Comparison of ENCODE assay signal across 21 cellular contexts in the genomic region with DNA sequence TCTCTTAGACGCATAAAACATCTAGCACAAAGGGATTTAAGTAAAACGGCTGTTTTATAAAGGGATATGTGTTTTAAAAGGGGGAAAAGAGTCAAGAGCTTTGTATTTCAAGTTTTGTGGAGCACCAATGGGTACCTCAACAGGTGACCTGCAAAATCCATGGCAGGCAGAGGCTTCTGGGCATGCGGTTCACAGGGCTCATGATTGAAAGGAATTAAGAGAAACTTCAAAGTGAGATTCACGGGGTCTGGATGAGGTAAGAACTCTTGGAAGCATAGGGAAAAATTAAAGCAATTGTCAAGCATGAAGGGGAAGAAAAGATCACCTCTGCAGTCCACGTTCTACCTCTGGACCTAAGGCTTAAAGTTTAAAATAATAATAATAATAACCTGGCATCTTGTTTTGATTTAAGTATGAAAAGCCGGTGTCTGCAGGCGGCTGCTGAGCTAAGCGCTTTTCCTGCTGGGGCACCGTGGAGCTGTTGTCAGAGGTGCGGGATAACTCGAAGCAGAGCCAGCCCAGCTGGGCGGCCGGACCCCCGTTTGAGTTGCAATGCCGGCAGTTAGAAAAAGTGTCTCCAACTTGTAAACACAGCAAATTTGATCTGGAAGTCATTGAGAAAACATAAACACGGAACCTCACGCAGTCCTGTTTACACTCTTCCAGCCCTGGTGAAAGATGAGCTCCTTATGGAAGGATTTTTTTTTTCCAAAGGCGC. TPM values are rescaled to one million over a fixed set of nuclear protein-coding genes. Genes with fewer than 3 reads are reported as not detected.
DNase-seq lines count a peak whose midpoint lies in the region; ATAC-seq, FAIRE-seq and TF ChIP-seq lines count a peak whose summit lies in the region.
"Had no signal": no experiment of that assay in that cellular context is flagged by ENCODE, and none has a peak within 500 bp of the region (broad histone marks: within the 10 kb centered on the region; RNA-seq: fewer than 3 reads in every experiment).

No MANE protein-coding gene starts in this region.

- DNase-seq in NCI-H2171 treated with DMSO at 0.1 percent for 48 hours (lab: John Stamatoyannopoulos, UW) (peak; percentile 16), NCI-H2171 (lab: John Stamatoyannopoulos, UW) (no peak), choroid plexus epithelial cell (ENCODE audit: low read depth) (peak; percentile 22), HepG2 (ENCODE audit: low spot score) (no peak), GF-D8 (lab: John Stamatoyannopoulos, UW) (no peak), NCI-H128 (lab: John Stamatoyannopoulos, UW; ENCODE audit: unreplicated experiment) (no peak), GM20000 (ENCODE audit: low spot score) (no peak)
- DNase-seq: activated CD4-positive, alpha-beta T cell treated with anti-CD3 and anti-CD28 coated beads for 1 hour; activated naive CD8-positive, alpha-beta T cell treated with anti-CD3 and anti-CD28 coated beads for 36 hours; cortex of kidney; hippocampal formation; kidney; NCI-H1417 treated with DMSO at 0.1 percent for 48 hours; NCI-H524 treated with DMSO at 0.1 percent for 48 hours; psoas muscle; stomach; trophoblast cell had no signal

- no peak overlapping the region for H3K4me2 ChIP-seq in HepG2 (ENCODE audit: low read depth, low read length)

- H3K9ac ChIP-seq in HepG2 (ENCODE audit: insufficient read depth, low read depth, low read length): no peak overlapping the region

- in situ Hi-C loops in HepG2 (cut with HindIII; ENCODE audit: extremely low pct_ligation_motif_present, low pct_unique_long_range_greater_than_20kb): no loop called here

- CTCF ChIA-PET in HepG2 (lab: Yijun Ruan, JAX; ENCODE audit: low intra/inter-chr PET ratio, low total read pairs): no interaction called here

- no peak for TF ChIP-seq POLR2A in HepG2 (IDR thresholded peaks at IDR 0.05; ENCODE audit: insufficient read depth in 1 of 2, low read depth in 2 of 2, low read length in 2 of 2)

- H4K20me1 ChIP-seq in HepG2 (ENCODE audit: insufficient read depth, low read length): no peaks in the 10 kb centered on the region

- H3K4me1 ChIP-seq in HepG2 (ENCODE audit: insufficient read depth, low read length): no peaks in the 10 kb centered on the region
- H3K4me1 ChIP-seq: breast epithelium, psoas muscle had no signal

- FAIRE-seq in HepG2 (lab: Jason Lieb, UNC): no peak
- FAIRE-seq: kidney had no signal

- H2AFZ ChIP-seq in HepG2 (ENCODE audit: low read length): no peak overlapping the region

- BruUV-seq in HepG2 (replicated peaks; lab: Mats Ljungman, UMichigan): no TSS peak

- peaks cover 0 to 15% of the 10 kb centered on the region in 2 experiments; a peak in 2 of 5 replicates for H3K27me3 ChIP-seq in HepG2 (ENCODE audit: control insufficient read depth in 1 of 2, insufficient read depth in 2 of 2, low read length in 2 of 2)
- H3K27me3 ChIP-seq: breast epithelium had no signal

- TF ChIP-seq CTCF in choroid plexus epithelial cell (conservative IDR thresholded peaks at IDR 0.05; ENCODE audit: low read depth, low read length) (no peak), HepG2 (CRISPR knock-in tag; IDR thresholded peaks at IDR 0.05) (no peak), GM20000 (IDR thresholded peaks at IDR 0.05; ENCODE audit: extremely low read depth, missing control alignments) (no peak)

- no peak overlapping the region for H3K27ac ChIP-seq in HepG2 (ENCODE audit: extremely low read length, insufficient read depth, low read length)
- H3K27ac ChIP-seq: psoas muscle, stomach had no signal

- intact Hi-C loops in HepG2 (cut with micrococcal nuclease; ENCODE audit: unreplicated experiment): no loop called here

- no peaks in the 10 kb centered on the region for H3K79me2 ChIP-seq in HepG2 (ENCODE audit: insufficient read depth, low read length)

- H3K9me3 ChIP-seq in HepG2 (ENCODE audit: low read length): no peaks in the 10 kb centered on the region
- H3K9me3 ChIP-seq: breast epithelium, psoas muscle, stomach had no signal

- TF ChIP-seq EP300 in HepG2 (IDR thresholded peaks at IDR 0.05; ENCODE audit: low read depth in 2 of 2, low read length in 2 of 2) (no peak), HepG2 (CRISPR knock-in tag; IDR thresholded peaks at IDR 0.05; ENCODE audit: borderline replicate concordance) (no peak)

- 46% methylated on average over 18 of the region's 18 CpGs for whole genome bisulfite sequencing in HepG2 (ENCODE audit: low lambda C conversion rate)

- no peaks in the 10 kb centered on the region for H3K36me3 ChIP-seq in HepG2 (replicated peaks in 1 of 2; ENCODE audit: control insufficient read depth in 1 of 2, insufficient read depth in 2 of 2, low read length in 2 of 2)
- H3K36me3 ChIP-seq: breast epithelium, stomach had no signal

- TF ChIP-seq RAD21 in HepG2 (CRISPR knock-in tag; IDR thresholded peaks at IDR 0.05): no peak

- ATAC-seq in HepG2 (no peak), HG03460 (IDR thresholded peaks at IDR 0.05; ENCODE audit: unreplicated experiment) (no peak)
- ATAC-seq: HCT116; natural killer cell treated with Interleukin-12 subunit alpha and Interleukin-12 subunit beta and Interleukin-15 and Interleukin-18, amount 100 ng/mL, for 72 hours; psoas muscle had no signal

- H3K4me3 ChIP-seq in choroid plexus epithelial cell (ENCODE audit: low read depth, low read length) (no peak overlapping the region), HepG2 (replicated peaks in 1 of 3; ENCODE audit: insufficient read depth in 1 of 3, low read depth in 2 of 3, low read length in 3 of 3) (no peak overlapping the region)
- H3K4me3 ChIP-seq: breast epithelium, psoas muscle, stomach had no signal

- POLR2A ChIA-PET in HepG2 (lab: Yijun Ruan, JAX): no interaction called here

TF ChIP-seq in HepG2, 621 proteins besides CTCF, POLR2A, EP300 and RAD21:
- TF ChIP-seq ZNF605 (CRISPR knock-in tag; IDR thresholded peaks at IDR 0.05) (no peak), MAFK (conservative IDR thresholded peaks at IDR 0.05 in 1 of 2, IDR thresholded peaks at IDR 0.05 in 1 of 2; ENCODE audit: low read length in 2 of 2) (peak; percentile 42 to 56; a peak in 3 of 4 replicates), MAFF (IDR thresholded peaks at IDR 0.05; ENCODE audit: low read depth, low read length) (0 out of 2 replicates have a peak, but pooled peaks have one; percentile 11), ISL2 (CRISPR knock-in tag; IDR thresholded peaks at IDR 0.05) (no peak), SOX6 (IDR thresholded peaks at IDR 0.05) (no peak), SOX6 (CRISPR knock-in tag; IDR thresholded peaks at IDR 0.05) (no peak)

RNA-seq across cellular contexts. Expression of gene HES1, which starts 40.5 kb away (rescaled TPM):
- total RNA-seq in HepG2 (2016; rRNA removed; fragmentation: Illumina TruSeq; extraction: Trizol): 15.0 and 19.8 TPM in 2 replicates
- 16.2 and 16.8 TPM in 2 replicates for total RNA-seq in HepG2 (2016; cell fraction: cytosol; rRNA removed; fragmentation: Illumina TruSeq; extraction: Trizol; ENCODE audit: low read depth)
- 14.9 and 18.9 TPM in 2 replicates for total RNA-seq in HepG2 (2016; cell fraction: insoluble cytoplasmic fraction; rRNA removed; fragmentation: Illumina TruSeq; extraction: Trizol)
- 17.2 and 18.1 TPM in 2 replicates for total RNA-seq in HepG2 (2016; cell fraction: membrane; rRNA removed; fragmentation: Illumina TruSeq; extraction: Trizol)
- 20.8 and 25.5 TPM in 2 replicates for total RNA-seq in HepG2 (2016; cell fraction: nucleus; rRNA removed; fragmentation: Illumina TruSeq; extraction: Trizol)
- polyA plus RNA-seq in HepG2 (2011; rRNA removed): 15.4 and 16.6 TPM in 2 replicates
- polyA plus RNA-seq in HepG2 (2011; cell fraction: cytosol; rRNA removed): 13.8 and 15.8 TPM in 2 replicates
- 27.8 and 33.4 TPM in 2 replicates for polyA plus RNA-seq in HepG2 (2011; cell fraction: nucleus; rRNA removed)
- polyA plus RNA-seq in HepG2 (2012): 20.4 and 25.8 TPM in 2 replicates
- 3.5 and 4.3 TPM in 2 replicates for polyA plus RNA-seq in HepG2 (2016; cell fraction: cytosol; fragmentation: Illumina TruSeq; extraction: Trizol; ENCODE audit: low read depth)
- polyA plus RNA-seq in HepG2 (2016; cell fraction: insoluble cytoplasmic fraction; fragmentation: Illumina TruSeq; extraction: Trizol; ENCODE audit: low read depth): 14.5 and 15.2 TPM in 2 replicates
- polyA plus RNA-seq in HepG2 (2016; cell fraction: membrane; fragmentation: Illumina TruSeq; extraction: Trizol; ENCODE audit: low read depth): 4.3 and 4.5 TPM in 2 replicates
- 31.4 and 34.9 TPM in 2 replicates for polyA plus RNA-seq in HepG2 (2016; cell fraction: nucleus; fragmentation: Illumina TruSeq; extraction: Trizol; ENCODE audit: insufficient read depth, low read depth)
- 4.8 and 36.7 TPM in 2 replicates for polyA minus RNA-seq in HepG2 (2011; rRNA and poly(A)+ RNA removed; ENCODE audit: low replicate concordance)
- 37.8 and 44.8 TPM in 2 replicates for polyA minus RNA-seq in HepG2 (2011; cell fraction: cytosol; rRNA and poly(A)+ RNA removed)
- polyA minus RNA-seq in HepG2 (2011; cell fraction: nucleus; rRNA and poly(A)+ RNA removed): 45.6 and 54.7 TPM in 2 replicates

Comparison
In these comparisons a context has a peak if more than half of its experiments do, and no peak if none do; other contexts are left out.
1. DNase-seq: peak in NCI-H2171 treated with DMSO at 0.1 percent for 48 hours (single experiment) and choroid plexus epithelial cell (single experiment); none in NCI-H2171 (single experiment), HepG2 (single experiment), GF-D8 (single experiment), NCI-H128 (single experiment) and GM20000 (single experiment).